9 cellular contexts compared by ENCODE assay signal in the genomic region with DNA sequence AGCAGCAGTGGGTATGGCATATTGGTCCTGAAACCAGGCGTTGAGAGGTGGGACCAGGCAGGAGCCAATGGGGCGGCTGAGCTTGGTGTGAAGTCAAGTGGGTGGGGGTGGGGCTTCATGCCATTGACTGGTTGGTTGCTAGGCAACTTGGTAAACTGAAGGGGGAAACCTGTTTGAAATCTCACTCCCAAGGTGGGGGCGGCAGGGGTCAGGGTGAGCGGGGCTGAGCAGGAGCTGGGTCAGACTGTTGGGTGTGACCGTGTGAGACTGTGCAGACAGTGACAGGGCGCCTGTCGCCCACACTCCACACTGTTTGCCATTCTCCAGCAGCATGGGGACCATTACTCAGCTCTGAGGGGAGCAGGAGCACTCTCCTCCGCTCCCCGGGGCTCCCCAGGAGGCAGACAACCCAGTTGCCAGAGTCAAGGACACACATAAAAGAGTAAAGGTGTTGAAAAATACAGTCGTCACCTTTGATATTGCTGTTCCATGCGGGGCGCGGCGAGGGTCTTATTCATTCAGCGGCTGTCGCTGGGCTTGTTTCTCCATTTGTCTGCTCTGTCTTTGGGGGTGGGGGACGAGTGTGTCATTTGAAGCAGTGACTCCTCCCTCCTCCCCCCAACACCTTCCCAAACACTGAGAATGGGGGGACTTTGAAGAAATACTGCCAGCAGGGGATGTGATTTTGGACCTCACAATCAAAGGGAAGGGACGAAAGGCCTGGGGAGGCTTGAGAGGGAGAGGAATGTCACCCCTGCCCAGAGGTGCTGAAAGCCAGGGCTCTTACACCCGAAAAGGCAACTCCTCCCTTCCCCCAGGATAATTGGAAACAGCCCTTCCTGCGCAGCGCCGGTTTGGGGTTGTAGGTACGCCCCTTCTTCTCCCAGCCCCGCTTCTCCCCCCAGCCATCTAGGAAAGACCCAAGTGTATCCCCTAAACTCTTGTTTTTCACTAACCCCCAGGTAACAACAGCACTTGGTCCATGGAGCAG. TPM values are rescaled to one million over a fixed set of nuclear protein-coding genes. Genes with fewer than 3 reads are reported as not detected.
A peak's percentile ranks its signal among the peaks of the same experiment; 100 is the strongest.
DNase-seq lines count a peak whose midpoint lies in the region; ATAC-seq and TF ChIP-seq lines count a peak whose summit lies in the region.
"Had no signal": no experiment of that assay in that cellular context is flagged by ENCODE, and none has a peak within 500 bp of the region (broad histone marks: within the 10 kb centered on the region; RNA-seq: fewer than 3 reads in every experiment).

No MANE protein-coding gene starts in this region.

- peak overlapping the region in 10 of 11 experiments; percentile 74 to 87 (median 82); a peak in 16 of 22 replicates for H3K4me2 ChIP-seq in BLaER1 treated with 17β-estradiol and CSF1 and Interleukin-3, amounts not matched to agents 10 nM and 100 nM

- peaks cover 24 to 41% (median 33%) of the 10 kb centered on the region in 11 experiments for H3K36me3 ChIP-seq in BLaER1 treated with 17β-estradiol and CSF1 and Interleukin-3, amounts not matched to agents 10 nM and 100 nM

- no peak overlapping the region for H3K9ac ChIP-seq in BLaER1 treated with 17β-estradiol and CSF1 and Interleukin-3, amounts not matched to agents 10 nM and 100 nM

- in situ Hi-C loops in astrocyte of the cerebellum (cut with HindIII; ENCODE audit: low sequenced_read_pairs) = no loop called here

- peaks cover 57 to 65% (median 60%) of the 10 kb centered on the region in 11 experiments for H3K27me3 ChIP-seq in BLaER1 treated with 17β-estradiol and CSF1 and Interleukin-3, amounts not matched to agents 10 nM and 100 nM

- no peak overlapping the region for H3K27ac ChIP-seq in BLaER1 treated with 17β-estradiol and CSF1 and Interleukin-3, amounts not matched to agents 10 nM and 100 nM
- H3K27ac ChIP-seq: adrenal gland had no signal

- H4K20me1 ChIP-seq in BLaER1 treated with 17β-estradiol and CSF1 and Interleukin-3, amounts not matched to agents 10 nM and 100 nM = peaks cover 0 to 61% (median 32%) of the 10 kb centered on the region in 11 experiments; a peak in 16 of 22 replicates

- H3K9me3 ChIP-seq in BLaER1 treated with 17β-estradiol and CSF1 and Interleukin-3, amounts not matched to agents 10 nM and 100 nM (replicated peaks in 1 of 11) = no peaks in the 10 kb centered on the region
- H3K9me3 ChIP-seq: adrenal gland had no signal

- peaks cover 13 to 24% (median 20%) of the 10 kb centered on the region in 10 experiments; a peak in 17 of 20 replicates for H3K4me1 ChIP-seq in BLaER1 treated with 17β-estradiol and CSF1 and Interleukin-3, amounts not matched to agents 10 nM and 100 nM

- peak overlapping the region in 3 of 10 experiments; percentile 45 to 53 (median 51); a peak in 3 of 20 replicates for H3K4me3 ChIP-seq in BLaER1 treated with 17β-estradiol and CSF1 and Interleukin-3, amounts not matched to agents 10 nM and 100 nM
- H3K4me3 ChIP-seq in astrocyte of the cerebellum (ENCODE audit: low read depth, low read length) = peak overlapping the region; percentile 56

- ATAC-seq in HG02885 (IDR thresholded peaks at IDR 0.05; ENCODE audit: poor library complexity, unreplicated experiment) = no peak

- TF ChIP-seq CTCF in astrocyte of the cerebellum (IDR thresholded peaks at IDR 0.05; ENCODE audit: low read depth, low read length, missing control alignments) = no peak

- DNase-seq in M059J (ENCODE audit: low read depth) = peak; percentile 48
- no peak for DNase-seq in astrocyte of the cerebellum (ENCODE audit: low read depth)
- peak; percentile 23 for DNase-seq in inferior parietal cortex (ENCODE audit: extremely low spot score)
- no peak for DNase-seq in activated CD8-positive, alpha-beta memory T cell treated with anti-CD3 and anti-CD28 coated beads, Interleukin-2, amount 50 U/mL, for 48 hours
- DNase-seq in activated gamma-delta T cell treated with Interleukin-2 at 50 U/mL for 16 hours = no peak
- no peak for DNase-seq in activated gamma-delta T cell (lab: John Stamatoyannopoulos, UW)

RNA-seq across cellular contexts. Expression of a gene that starts 1.1 kb away (rescaled TPM):
- total RNA-seq in M059J (2014; rRNA removed; shearing (Covaris generic)) = 1.1 TPM in 2 replicates

RNA-seq across cellular contexts. Expression of a gene that starts 13.7 kb away (rescaled TPM):
- total RNA-seq in M059J (2014; rRNA removed; shearing (Covaris generic)) = 0.02 TPM in 1 of 2 replicates, not detected in the other

RNA-seq across cellular contexts. Expression of a gene that starts 15.6 kb away (rescaled TPM):
- total RNA-seq in M059J (2014; rRNA removed; shearing (Covaris generic)) = 14.2 and 20.3 TPM in 2 replicates

RNA-seq across cellular contexts. Expression of a gene that starts 16.6 kb away (rescaled TPM):
- total RNA-seq in M059J (2014; rRNA removed; shearing (Covaris generic)) = 73.1 and 79.1 TPM in 2 replicates

RNA-seq across cellular contexts. Expression of a gene that starts 53.2 kb away (rescaled TPM):
- total RNA-seq in M059J (2014; rRNA removed; shearing (Covaris generic)) = 0.10 TPM in 1 of 2 replicates, not detected in the other

Comparison
In these comparisons a context has a peak if more than half of its experiments do, and no peak if none do; other contexts are left out.
1. DNase-seq: peak in M059J (single experiment) and inferior parietal cortex (single experiment); none in astrocyte of the cerebellum (single experiment), activated CD8-positive, alpha-beta memory T cell treated with anti-CD3 and anti-CD28 coated beads, Interleukin-2, amount 50 U/mL, for 48 hours (single experiment), activated gamma-delta T cell treated with Interleukin-2 at 50 U/mL for 16 hours (single experiment) and activated gamma-delta T cell (single experiment).